In genomic region chr19:15673176-15673654, GRCh38 we compare ENCODE assay signal across 12 cellular contexts. TPM values are rescaled to one million over a fixed set of nuclear protein-coding genes. Genes with fewer than 3 reads are reported as not detected.
DNase-seq lines count a peak whose midpoint lies in the region; ATAC-seq, FAIRE-seq and TF ChIP-seq lines count a peak whose summit lies in the region.
"Had no signal": no experiment of that assay in that cellular context is flagged by ENCODE, and none has a peak within 500 bp of the region (broad histone marks: within the 10 kb centered on the region; RNA-seq: fewer than 3 reads in every experiment).

No MANE protein-coding gene starts in this region.

- TF ChIP-seq CTCF in omental fat pad (IDR thresholded peaks at IDR 0.05) (no peak), D721Med (IDR thresholded peaks at IDR 0.05; ENCODE audit: insufficient read depth, missing control alignments) (no peak)

- no peak for FAIRE-seq in D721Med (lab: Jason Lieb, UNC)

- ATAC-seq in Right ventricle myocardium inferior (no peak), esophagus mucosa (peak; percentile 21), omental fat pad (ENCODE audit: low FRiP score) (peak; percentile 32), GM19395 (IDR thresholded peaks at IDR 0.05; ENCODE audit: unreplicated experiment) (no peak)

- peak; percentile 73 for DNase-seq in Right ventricle myocardium inferior (ENCODE audit: missing footprints)
- no peak for DNase-seq in cardiac septum (ENCODE audit: low spot score)
- DNase-seq in omental fat pad (ENCODE audit: low spot score), result no peak
- DNase-seq in OCI-M1 (lab: John Stamatoyannopoulos, UW), result no peak
- no peak for DNase-seq in GOT3 (lab: John Stamatoyannopoulos, UW)
- no peak for DNase-seq in D721Med (ENCODE audit: insufficient read length, low spot score)
- DNase-seq: AML-193 had no signal

- intact Hi-C loops in Right ventricle myocardium inferior (cut with DNase I) (loop anchor here (5.0 kb wide), 1 partner anchor 109 kb away; no protein-coding TSS in a partner anchor), cardiac septum (cut with DNase I) (no loop called here)

RNA-seq across cellular contexts. Expression of gene CYP4F12, which starts 0.3 kb away (rescaled TPM):
- 5.8 TPM for total RNA-seq in Right ventricle myocardium inferior
- 1.9 TPM for total RNA-seq in cardiac septum
- total RNA-seq in esophagus mucosa, result 31.5 TPM
- total RNA-seq in omental fat pad, result 10 to 100 TPM in 2 of 4 donors, 1 to 10 TPM in 2; 3.0 to 58.6 (median 11.9) TPM
- total RNA-seq: SJSA1 had no signal

RNA-seq across cellular contexts. Expression of gene CYP4F3, which starts 32.5 kb away (rescaled TPM):
- not detected for total RNA-seq in Right ventricle myocardium inferior
- 1.00 TPM for total RNA-seq in cardiac septum
- 34.8 TPM for total RNA-seq in esophagus mucosa
- total RNA-seq in omental fat pad, result 10 to 100 TPM in 1 of 4 donors, 1 to 10 TPM in 2, under 1 TPM in 1; 0.31 to 11.5 (median 1.5) TPM
- total RNA-seq: SJSA1 had no signal

RNA-seq across cellular contexts. Expression of gene OR10H2, which starts 54.6 kb away (rescaled TPM):
- total RNA-seq in Right ventricle myocardium inferior (not detected), cardiac septum (not detected), esophagus mucosa (not detected), omental fat pad (not detected)
- total RNA-seq: activated naive CD4-positive, alpha-beta T cell treated with anti-CD3 and anti-CD28 coated beads, Interleukin-2, amount 50 U/mL, for 72 hours; ovary; SJSA1 had no signal

RNA-seq across cellular contexts. Expression of gene CYP4F8, which starts 58.2 kb away (rescaled TPM):
- total RNA-seq in Right ventricle myocardium inferior, result not detected
- not detected for total RNA-seq in cardiac septum
- total RNA-seq in esophagus mucosa, result not detected
- not detected for total RNA-seq in omental fat pad
- total RNA-seq: activated naive CD4-positive, alpha-beta T cell treated with anti-CD3 and anti-CD28 coated beads, Interleukin-2, amount 50 U/mL, for 72 hours; SJSA1 had no signal

Comparison
In these comparisons a context has a peak if more than half of its experiments do, and no peak if none do; other contexts are left out.
1. ATAC-seq: peak in esophagus mucosa (single experiment) and omental fat pad (single experiment); none in Right ventricle myocardium inferior (single experiment) and GM19395 (single experiment).